ENCODE assay signal across 15 cellular contexts in the genomic region with DNA sequence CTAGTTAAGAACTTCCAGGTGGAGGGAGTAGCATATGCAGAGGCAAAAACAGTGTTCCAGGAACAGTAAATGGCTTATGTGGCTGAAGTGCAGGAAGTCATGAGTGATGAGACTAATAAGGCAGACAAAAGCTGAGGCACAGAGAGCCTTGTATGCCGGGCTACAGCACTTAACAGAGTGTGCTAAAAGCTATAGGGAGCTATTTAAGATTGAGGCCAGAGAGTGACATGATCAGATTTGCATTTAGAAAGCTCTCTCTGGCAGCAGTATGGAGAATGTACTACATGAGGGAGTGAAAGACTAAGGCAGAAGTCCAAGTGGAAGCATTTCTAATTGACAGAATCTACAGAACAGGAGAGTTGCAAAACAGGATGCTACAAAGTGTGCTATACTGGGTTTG. TPM values are rescaled to one million over a fixed set of nuclear protein-coding genes. Genes with fewer than 3 reads are reported as not detected.
A peak's percentile ranks its signal among the peaks of the same experiment; 100 is the strongest.
DNase-seq lines count a peak whose midpoint lies in the region; ATAC-seq and TF ChIP-seq lines count a peak whose summit lies in the region.
"Had no signal": no experiment of that assay in that cellular context is flagged by ENCODE, and none has a peak within 500 bp of the region (broad histone marks: within the 10 kb centered on the region; RNA-seq: fewer than 3 reads in every experiment).

No MANE protein-coding gene starts in this region.

- peaks cover 48% of the 10 kb centered on the region for H3K4me1 Mint-ChIP-seq in activated CD4-positive, alpha-beta T cell treated with anti-CD3 and anti-CD28 coated beads, Interleukin-2, amount 10 ng/mL, durations not matched to agents 7 days and 5 days
- peaks cover 12% of the 10 kb centered on the region for H3K4me1 Mint-ChIP-seq in endodermal cell

- H3K9me3 Mint-ChIP-seq in activated CD4-positive, alpha-beta T cell treated with anti-CD3 and anti-CD28 coated beads, Interleukin-2, amount 10 ng/mL, durations not matched to agents 7 days and 5 days = no peaks in the 10 kb centered on the region
- H3K9me3 Mint-ChIP-seq in endodermal cell = no peaks in the 10 kb centered on the region
- H3K9me3 Mint-ChIP-seq: stimulated activated naive CD8-positive, alpha-beta T cell treated with anti-CD3 and anti-CD28 coated beads, Interleukin-15, Interleukin-2, amounts not matched to agents 100 ng/mL and 50 ng/mL, for 24 hours had no signal

- H3K4me3 ChIP-seq in MM.1S (ENCODE audit: low read length) = no peak overlapping the region
- H3K4me3 ChIP-seq in endocrine pancreas (ENCODE audit: control insufficient read depth, insufficient read depth, low read length) = peak overlapping the region; percentile 1
- H3K4me3 ChIP-seq in neural cell (ENCODE audit: low read length) = no peak overlapping the region
- H3K4me3 ChIP-seq in BE2C (ENCODE audit: low read depth, low read length) = no peak overlapping the region
- no peak overlapping the region for H3K4me3 ChIP-seq in endodermal cell (ENCODE audit: low read length)
- H3K4me3 ChIP-seq: SJCRH30, vagina had no signal

- no peak overlapping the region for H3K4me3 Mint-ChIP-seq in activated CD4-positive, alpha-beta T cell treated with anti-CD3 and anti-CD28 coated beads, Interleukin-2, amount 10 ng/mL, durations not matched to agents 7 days and 5 days
- no peak overlapping the region for H3K4me3 Mint-ChIP-seq in endodermal cell
- H3K4me3 Mint-ChIP-seq: stimulated activated naive CD8-positive, alpha-beta T cell treated with anti-CD3 and anti-CD28 coated beads, Interleukin-15, Interleukin-2, amounts not matched to agents 100 ng/mL and 50 ng/mL, for 24 hours had no signal

- H3K9me2 ChIP-seq in MM.1S (replicated peaks; ENCODE audit: insufficient read depth, low read length) (no peaks in the 10 kb centered on the region), neural cell (ENCODE audit: insufficient read depth, low read length) (no peaks in the 10 kb centered on the region)

- CTCF ChIA-PET in activated CD4-positive, alpha-beta T cell treated with anti-CD3 and anti-CD28 coated beads, Interleukin-2, amount 10 ng/mL, durations not matched to agents 7 days and 5 days (lab: Charles Lee) = interaction anchor here (0.9 to 1.7 kb wide), 5 partner anchors 11 to 18 kb away, joined by 3 to 6 read pairs (median 4); no protein-coding TSS in a partner anchor

- H4K20me1 ChIP-seq in MM.1S (ENCODE audit: insufficient read depth, low read length) (no peaks in the 10 kb centered on the region), neural cell (ENCODE audit: insufficient read depth) (no peaks in the 10 kb centered on the region)

- TF ChIP-seq EP300 in neural cell (conservative IDR thresholded peaks at IDR 0.05; ENCODE audit: poor library complexity, severe bottlenecking) = no peak

- H3K27ac ChIP-seq in MM.1S (ENCODE audit: low read length) (peak overlapping the region; percentile 5; the same call in 1 of the 2 replicates), neural cell (ENCODE audit: low read length) (peak overlapping the region; percentile 12), endodermal cell (ENCODE audit: low read depth, low read length) (no peak overlapping the region)
- H3K27ac ChIP-seq: SJCRH30, vagina had no signal

- H3K9ac ChIP-seq in MM.1S (ENCODE audit: low read length) (no peak overlapping the region), endocrine pancreas (ENCODE audit: control insufficient read depth, insufficient read depth, low read length) (no peak overlapping the region), neural cell (ENCODE audit: low read length) (no peak overlapping the region), endodermal cell (ENCODE audit: extremely low read depth, low read length, poor library complexity, severe bottlenecking) (no peak overlapping the region)

- H3K9me3 ChIP-seq in MM.1S (replicated peaks; ENCODE audit: insufficient read depth, low read length) (no peaks in the 10 kb centered on the region), endocrine pancreas (ENCODE audit: control insufficient read depth, low read length) (no peaks in the 10 kb centered on the region), neural cell (ENCODE audit: low read length) (no peaks in the 10 kb centered on the region), BE2C (no peaks in the 10 kb centered on the region), endodermal cell (ENCODE audit: control insufficient read depth, low read length) (no peaks in the 10 kb centered on the region)
- H3K9me3 ChIP-seq: SJCRH30, vagina had no signal

- WGBS in endodermal cell (ENCODE audit: insufficient coverage in 1 of 2, insufficient read length in 1 of 2), 2 experiments = 50 to 87% methylated on average over 1 of the region's 1 CpG

- H3K4me2 ChIP-seq in MM.1S (ENCODE audit: low read depth, low read length) (no peak overlapping the region), neural cell (ENCODE audit: low read length) (no peak overlapping the region)

- peak overlapping the region; percentile 22 for H3K27ac Mint-ChIP-seq in activated CD4-positive, alpha-beta T cell treated with anti-CD3 and anti-CD28 coated beads, Interleukin-2, amount 10 ng/mL, durations not matched to agents 7 days and 5 days
- no peak overlapping the region for H3K27ac Mint-ChIP-seq in endodermal cell
- H3K27ac Mint-ChIP-seq: stimulated activated naive CD8-positive, alpha-beta T cell treated with anti-CD3 and anti-CD28 coated beads, Interleukin-15, Interleukin-2, amounts not matched to agents 100 ng/mL and 50 ng/mL, for 24 hours had no signal

- POLR2A ChIA-PET in activated CD4-positive, alpha-beta T cell treated with anti-CD3 and anti-CD28 coated beads, Interleukin-2, amount 10 ng/mL, durations not matched to agents 7 days and 5 days (lab: Charles Lee) = no interaction called here

- ATAC-seq in GM18511 (IDR thresholded peaks at IDR 0.05; ENCODE audit: unreplicated experiment) = no peak
- ATAC-seq: left cardiac atrium had no signal

- H2AFZ ChIP-seq in MM.1S (ENCODE audit: low read length) (no peak overlapping the region), neural cell (ENCODE audit: low read depth, low read length) (no peak overlapping the region)

- H3K79me2 ChIP-seq in MM.1S (ENCODE audit: low read length) = peaks cover 72% of the 10 kb centered on the region
- peaks cover 4% of the 10 kb centered on the region for H3K79me2 ChIP-seq in neural cell (replicated peaks; ENCODE audit: insufficient read depth, low read length)

- H3K36me3 Mint-ChIP-seq in activated CD4-positive, alpha-beta T cell treated with anti-CD3 and anti-CD28 coated beads, Interleukin-2, amount 10 ng/mL, durations not matched to agents 7 days and 5 days (ENCODE audit: low read depth) = peaks cover 37% of the 10 kb centered on the region
- H3K36me3 Mint-ChIP-seq in endodermal cell (ENCODE audit: low read depth) = peaks cover 26% of the 10 kb centered on the region

- H3K27me3 ChIP-seq in MM.1S (replicated peaks; ENCODE audit: insufficient read depth, low read length) = no peaks in the 10 kb centered on the region
- H3K27me3 ChIP-seq in endocrine pancreas (ENCODE audit: control insufficient read depth, insufficient read depth, low read length) = no peaks in the 10 kb centered on the region
- H3K27me3 ChIP-seq in neural cell (ENCODE audit: insufficient read depth, low read depth, low read length) = no peaks in the 10 kb centered on the region
- no peaks in the 10 kb centered on the region for H3K27me3 ChIP-seq in BE2C
- H3K27me3 ChIP-seq in endodermal cell (ENCODE audit: control insufficient read depth, insufficient read depth, low read length, poor library complexity, severe bottlenecking) = no peaks in the 10 kb centered on the region
- H3K27me3 ChIP-seq: SJCRH30, vagina had no signal

- no peak for DNase-seq in activated CD4-positive, alpha-beta T cell treated with anti-CD3 and anti-CD28 coated beads, Interleukin-2, amount 10 ng/mL, durations not matched to agents 7 days and 5 days
- no peak for DNase-seq in activated CD4-positive, alpha-beta T cell treated with anti-CD3 and anti-CD28 coated beads, Interleukin-2, amount 50 U/mL, for 48 hours
- no peak for DNase-seq in MM.1S
- DNase-seq in BE2C = no peak
- no peak for DNase-seq in endodermal cell
- DNase-seq: Calu3, left cardiac atrium, NCI-H1092, NCI-H226, SJCRH30 had no signal

- H3K4me1 ChIP-seq in MM.1S (ENCODE audit: low read length) (no peaks in the 10 kb centered on the region), endocrine pancreas (ENCODE audit: control insufficient read depth, insufficient read depth, low read length) (peaks cover 12% of the 10 kb centered on the region), BE2C (no peaks in the 10 kb centered on the region), endodermal cell (ENCODE audit: control insufficient read depth, insufficient read depth, low read length) (no peaks in the 10 kb centered on the region)

- no peaks in the 10 kb centered on the region for H3K27me3 Mint-ChIP-seq in activated CD4-positive, alpha-beta T cell treated with anti-CD3 and anti-CD28 coated beads, Interleukin-2, amount 10 ng/mL, durations not matched to agents 7 days and 5 days
- no peaks in the 10 kb centered on the region for H3K27me3 Mint-ChIP-seq in endodermal cell (ENCODE audit: insufficient read depth)
- H3K27me3 Mint-ChIP-seq: stimulated activated naive CD8-positive, alpha-beta T cell treated with anti-CD3 and anti-CD28 coated beads, Interleukin-15, Interleukin-2, amounts not matched to agents 100 ng/mL and 50 ng/mL, for 24 hours had no signal

- H3F3A ChIP-seq in MM.1S (ENCODE audit: insufficient read depth, low read length) (no peaks in the 10 kb centered on the region), neural cell (ENCODE audit: insufficient read depth, low read length, poor library complexity, severe bottlenecking) (no peaks in the 10 kb centered on the region)

- peak; percentile 12 for TF ChIP-seq RAD21 in neural cell (conservative IDR thresholded peaks at IDR 0.05)

- H3K36me3 ChIP-seq in MM.1S (replicated peaks; ENCODE audit: insufficient read depth, low read length) (no peaks in the 10 kb centered on the region), endocrine pancreas (ENCODE audit: control insufficient read depth, insufficient read depth, low read length) (no peaks in the 10 kb centered on the region), neural cell (ENCODE audit: insufficient read depth, low read length) (no peaks in the 10 kb centered on the region), BE2C (no peaks in the 10 kb centered on the region), endodermal cell (ENCODE audit: control insufficient read depth, insufficient read depth, low read length) (peaks cover 8% of the 10 kb centered on the region)
- H3K36me3 ChIP-seq: vagina had no signal

- no peak for TF ChIP-seq CTCF in MM.1S (IDR thresholded peaks at IDR 0.05; ENCODE audit: low read length)
- no peak for TF ChIP-seq CTCF in neural cell (IDR thresholded peaks at IDR 0.05; ENCODE audit: poor library complexity, severe bottlenecking)
- no peak for TF ChIP-seq CTCF in BE2C (IDR thresholded peaks at IDR 0.05; ENCODE audit: low read depth, low read length)
- TF ChIP-seq CTCF in endodermal cell (conservative IDR thresholded peaks at IDR 0.05) = no peak

RNA-seq across cellular contexts. Expression of a gene that starts 38.6 kb away (rescaled TPM):
- total RNA-seq in activated CD4-positive, alpha-beta T cell treated with anti-CD3 and anti-CD28 coated beads, Interleukin-2, amount 10 ng/mL, durations not matched to agents 7 days and 5 days = 100 to 1,000 TPM; 137 to 143 TPM
- polyA plus RNA-seq in neural cell = 2.5 and 3.3 TPM in 2 replicates
- polyA minus RNA-seq in neural cell = 7.5 and 9.3 TPM in 2 replicates
- polyA plus RNA-seq in BE2C (2012; ENCODE audit: insufficient read depth, insufficient read length, low read depth) = 23.6 TPM
- total RNA-seq in endodermal cell = 10 to 100 TPM; 90.0 to 98.8 TPM
- polyA plus RNA-seq in endodermal cell (2013, experiment 1 of 2) = 67.7 TPM
- 64.0 TPM for polyA plus RNA-seq in endodermal cell (2013, experiment 2 of 2)

RNA-seq across cellular contexts. Expression of a gene that starts 58.9 kb away (rescaled TPM):
- total RNA-seq in activated CD4-positive, alpha-beta T cell treated with anti-CD3 and anti-CD28 coated beads, Interleukin-2, amount 10 ng/mL, durations not matched to agents 7 days and 5 days = under 1 TPM in 1 of 2 experiments, not detected in 1; 0.21 TPM
- polyA plus RNA-seq in neural cell = 0.12 and 0.54 TPM in 2 replicates
- polyA minus RNA-seq in neural cell = 1.2 and 2.7 TPM in 2 replicates
- polyA plus RNA-seq in BE2C (2012; ENCODE audit: insufficient read depth, insufficient read length, low read depth) = 5.5 TPM
- 1 to 10 TPM; 3.5 to 4.1 TPM for total RNA-seq in endodermal cell
- 4.5 TPM for polyA plus RNA-seq in endodermal cell (2013, experiment 1 of 2)
- 4.5 TPM for polyA plus RNA-seq in endodermal cell (2013, experiment 2 of 2)
